In the genomic region with DNA sequence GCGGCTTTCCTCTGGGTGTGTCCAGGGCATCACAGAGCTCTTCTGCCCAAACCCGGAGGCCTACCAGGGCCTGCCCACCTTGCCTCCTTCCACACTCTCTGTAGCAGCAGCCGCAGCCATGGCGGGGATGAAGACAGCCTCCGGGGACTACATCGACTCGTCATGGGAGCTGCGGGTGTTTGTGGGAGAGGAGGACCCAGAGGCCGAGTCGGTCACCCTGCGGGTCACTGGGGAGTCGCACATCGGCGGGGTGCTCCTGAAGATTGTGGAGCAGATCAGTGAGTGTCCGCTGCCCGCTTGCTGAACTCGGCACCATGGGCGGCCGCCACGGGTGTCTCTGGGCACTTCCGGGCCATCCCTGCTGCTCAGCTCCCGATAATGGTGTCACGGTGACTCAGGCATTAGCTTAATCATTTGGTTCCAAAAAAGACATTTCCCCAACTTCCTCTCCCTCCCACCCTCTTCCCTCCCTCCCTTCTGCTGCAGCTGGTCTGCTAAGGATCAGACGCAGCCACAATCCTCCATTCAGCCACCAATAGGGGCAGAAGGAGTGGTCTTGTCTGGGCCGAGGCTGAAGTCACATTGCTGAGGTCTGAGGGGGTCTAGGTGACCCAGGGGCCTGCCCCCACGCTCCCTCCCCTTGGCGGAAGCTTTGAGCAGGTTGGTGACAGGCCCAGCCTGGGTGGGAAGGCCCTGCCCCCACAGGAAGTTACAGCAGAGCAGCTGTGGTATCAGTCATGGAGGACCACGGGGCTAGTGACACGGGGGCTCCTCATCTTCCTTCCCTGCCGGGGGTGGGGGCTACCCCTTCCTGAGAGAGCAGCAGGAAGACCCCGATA, we compare ENCODE assay signal across 8 cellular contexts. TPM values are rescaled to one million over a fixed set of nuclear protein-coding genes. Genes with fewer than 3 reads are reported as not detected.
DNase-seq lines count a peak whose midpoint lies in the region; ATAC-seq and TF ChIP-seq lines count a peak whose summit lies in the region.

No MANE protein-coding gene starts in this region.

- no peaks in the 10 kb centered on the region for H3K9me2 ChIP-seq in SK-N-SH

- H3K27me3 Mint-ChIP-seq in activated naive CD8-positive, alpha-beta T cell: no peaks in the 10 kb centered on the region

- TF ChIP-seq CTCF in SK-N-SH (IDR thresholded peaks at IDR 0.05): no peak

- peak overlapping the region; percentile 93 for H3K4me3 Mint-ChIP-seq in activated naive CD8-positive, alpha-beta T cell

- no peak for TF ChIP-seq EP300 in SK-N-SH (IDR thresholded peaks at IDR 0.05; ENCODE audit: borderline replicate concordance in 1 of 2, low read depth in 1 of 2, low read length in 1 of 2)

- no peak overlapping the region for H3K4me3 ChIP-seq in SK-N-SH (ENCODE audit: low read depth in 2 of 2, low read length in 1 of 2)

- H3K9me3 Mint-ChIP-seq in activated naive CD8-positive, alpha-beta T cell (ENCODE audit: low read depth): no peaks in the 10 kb centered on the region

- peak overlapping the region; percentile 37; the same call in 1 of the 2 replicates for H3K4me2 ChIP-seq in SK-N-SH

- peak overlapping the region; percentile 96 for H3K27ac Mint-ChIP-seq in activated naive CD8-positive, alpha-beta T cell

- CTCF ChIA-PET in SK-N-SH (lab: Yijun Ruan, JAX): interaction anchor here (2.3 to 5.3 kb wide), 3 partner anchors 10 to 95 kb away, joined by 7 to 52 read pairs (median 50); partner anchors contain the start of genes CATSPERZ and STIP1

- H3K36me3 Mint-ChIP-seq in activated naive CD8-positive, alpha-beta T cell: peaks cover 3% of the 10 kb centered on the region

- no peak overlapping the region; the same call in 1 of the 2 replicates for H3K9ac ChIP-seq in SK-N-SH

- 58% methylated on average over 12 of the region's 31 CpGs for WGBS in SK-N-SH (ENCODE audit: low lambda C conversion rate)

- no peaks in the 10 kb centered on the region for H3K27me3 ChIP-seq in SK-N-SH (ENCODE audit: insufficient read depth)

- H3F3A ChIP-seq in SK-N-SH (replicated peaks; ENCODE audit: insufficient read depth): peaks cover 22% of the 10 kb centered on the region

- peaks cover 14 to 28% of the 10 kb centered on the region in 2 experiments for H3K36me3 ChIP-seq in SK-N-SH (replicated peaks in 1 of 2; ENCODE audit: control insufficient read depth in 1 of 2, insufficient read depth in 2 of 2, low read length in 1 of 2)

- no peaks in the 10 kb centered on the region for H3K9me3 ChIP-seq in SK-N-SH

- peaks cover 9% of the 10 kb centered on the region for H4K20me1 ChIP-seq in SK-N-SH (ENCODE audit: insufficient read depth)

- ATAC-seq in GM18502 (IDR thresholded peaks at IDR 0.05; ENCODE audit: poor library complexity, unreplicated experiment) (peak; percentile 63), HG02970 (IDR thresholded peaks at IDR 0.05; ENCODE audit: low FRiP score, unreplicated experiment) (peak; percentile 33)

- TF ChIP-seq RAD21 in SK-N-SH (IDR thresholded peaks at IDR 0.05; ENCODE audit: low read length): no peak

- POLR2A ChIA-PET in SK-N-SH (lab: Yijun Ruan, JAX): interaction anchor here (1.0 to 1.9 kb wide), 7 partner anchors 10 to 190 kb away, joined by 3 to 6 read pairs (median 3); partner anchors contain the start of genes NUDT22 and TRPT1

- peaks cover 36% of the 10 kb centered on the region for H3K4me1 Mint-ChIP-seq in activated naive CD8-positive, alpha-beta T cell (ENCODE audit: low read depth)

- H3K4me1 ChIP-seq in SK-N-SH (ENCODE audit: control insufficient read depth in 1 of 2, insufficient read depth in 2 of 2, low read depth in 1 of 2, low read length in 1 of 2): peaks cover 4 to 27% of the 10 kb centered on the region in 2 experiments; a peak in 3 of 4 replicates

- DNase-seq in SK-N-SH (peak; percentile 41), islet precursor cell (peak; percentile 78), pons (ENCODE audit: low spot score) (no peak), retina (no peak)
- peak in 2 of 3 donors; percentile 56 to 59 for DNase-seq in stimulated activated CD4-positive, alpha-beta T cell treated with anti-CD3 and anti-CD28 coated beads, TNF-alpha, amount 100 ng/mL, for 1 hour (ENCODE audit: low read depth in 3 of 3, low spot score in 1 of 3)

- H2AFZ ChIP-seq in SK-N-SH (ENCODE audit: low read depth): peak overlapping the region; percentile 59; the same call in 1 of the 2 replicates

- peak overlapping the region in 1 of 2 experiments; percentile 48; a peak in 3 of 4 replicates for H3K27ac ChIP-seq in SK-N-SH (ENCODE audit: low read depth in 2 of 2, low read length in 1 of 2)

- no peaks in the 10 kb centered on the region; the same call in 1 of the 2 replicates for H3K79me2 ChIP-seq in SK-N-SH (ENCODE audit: insufficient read depth)

TF ChIP-seq in SK-N-SH, 30 proteins besides CTCF, POLR2A, EP300 and RAD21:
- TF ChIP-seq TAF1 (IDR thresholded peaks at IDR 0.05; ENCODE audit: borderline replicate concordance, low read depth, low read length) (no peak), NFIC (IDR thresholded peaks at IDR 0.05; ENCODE audit: borderline replicate concordance) (no peak), IRF3 (IDR thresholded peaks at IDR 0.05; ENCODE audit: low read depth, low read length) (no peak), TEAD4 (IDR thresholded peaks at IDR 0.05; ENCODE audit: borderline replicate concordance, insufficient read depth) (no peak), GABPA (IDR thresholded peaks at IDR 0.05; ENCODE audit: low read depth) (no peak; the same call in 1 of the 2 replicates)
- TF ChIP-seq, protein P1, sequence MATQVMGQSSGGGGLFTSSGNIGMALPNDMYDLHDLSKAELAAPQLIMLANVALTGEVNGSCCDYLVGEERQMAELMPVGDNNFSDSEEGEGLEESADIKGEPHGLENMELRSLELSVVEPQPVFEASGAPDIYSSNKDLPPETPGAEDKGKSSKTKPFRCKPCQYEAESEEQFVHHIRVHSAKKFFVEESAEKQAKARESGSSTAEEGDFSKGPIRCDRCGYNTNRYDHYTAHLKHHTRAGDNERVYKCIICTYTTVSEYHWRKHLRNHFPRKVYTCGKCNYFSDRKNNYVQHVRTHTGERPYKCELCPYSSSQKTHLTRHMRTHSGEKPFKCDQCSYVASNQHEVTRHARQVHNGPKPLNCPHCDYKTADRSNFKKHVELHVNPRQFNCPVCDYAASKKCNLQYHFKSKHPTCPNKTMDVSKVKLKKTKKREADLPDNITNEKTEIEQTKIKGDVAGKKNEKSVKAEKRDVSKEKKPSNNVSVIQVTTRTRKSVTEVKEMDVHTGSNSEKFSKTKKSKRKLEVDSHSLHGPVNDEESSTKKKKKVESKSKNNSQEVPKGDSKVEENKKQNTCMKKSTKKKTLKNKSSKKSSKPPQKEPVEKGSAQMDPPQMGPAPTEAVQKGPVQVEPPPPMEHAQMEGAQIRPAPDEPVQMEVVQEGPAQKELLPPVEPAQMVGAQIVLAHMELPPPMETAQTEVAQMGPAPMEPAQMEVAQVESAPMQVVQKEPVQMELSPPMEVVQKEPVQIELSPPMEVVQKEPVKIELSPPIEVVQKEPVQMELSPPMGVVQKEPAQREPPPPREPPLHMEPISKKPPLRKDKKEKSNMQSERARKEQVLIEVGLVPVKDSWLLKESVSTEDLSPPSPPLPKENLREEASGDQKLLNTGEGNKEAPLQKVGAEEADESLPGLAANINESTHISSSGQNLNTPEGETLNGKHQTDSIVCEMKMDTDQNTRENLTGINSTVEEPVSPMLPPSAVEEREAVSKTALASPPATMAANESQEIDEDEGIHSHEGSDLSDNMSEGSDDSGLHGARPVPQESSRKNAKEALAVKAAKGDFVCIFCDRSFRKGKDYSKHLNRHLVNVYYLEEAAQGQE (IDR thresholded peaks at IDR 0.05; ENCODE audit: low read depth, low read length): no peak

RNA-seq across cellular contexts. Expression of gene FERMT3, which starts 0.9 kb away (rescaled TPM):
- 1.2 and 1.4 TPM in 2 replicates for polyA plus RNA-seq in SK-N-SH (2012; rRNA removed)
- 0.19 and 0.31 TPM in 2 replicates for polyA plus RNA-seq in SK-N-SH (2012; cell fraction: cytosol; rRNA removed)
- polyA plus RNA-seq in SK-N-SH (2012; cell fraction: nucleus; rRNA removed): 5.5 and 7.4 TPM in 2 replicates

RNA-seq across cellular contexts. Expression of gene TRPT1, which starts 18.5 kb away (rescaled TPM):
- polyA plus RNA-seq in SK-N-SH (2012; rRNA removed): 61.5 and 62.4 TPM in 2 replicates
- polyA plus RNA-seq in SK-N-SH (2012; cell fraction: cytosol; rRNA removed): 31.0 and 39.9 TPM in 2 replicates
- 222 and 331 TPM in 2 replicates for polyA plus RNA-seq in SK-N-SH (2012; cell fraction: nucleus; rRNA removed)

RNA-seq across cellular contexts. Expression of gene NUDT22, which starts 18.6 kb away (rescaled TPM):
- 72.7 and 74.0 TPM in 2 replicates for polyA plus RNA-seq in SK-N-SH (2012; rRNA removed)
- 31.3 and 42.6 TPM in 2 replicates for polyA plus RNA-seq in SK-N-SH (2012; cell fraction: cytosol; rRNA removed)
- 150 and 256 TPM in 2 replicates for polyA plus RNA-seq in SK-N-SH (2012; cell fraction: nucleus; rRNA removed)

RNA-seq across cellular contexts. Expression of gene STIP1, which starts 21.5 kb away (rescaled TPM):
- polyA plus RNA-seq in SK-N-SH (2012; rRNA removed): 163 TPM in 2 replicates
- polyA plus RNA-seq in SK-N-SH (2012; cell fraction: cytosol; rRNA removed): 133 and 154 TPM in 2 replicates
- 146 and 203 TPM in 2 replicates for polyA plus RNA-seq in SK-N-SH (2012; cell fraction: nucleus; rRNA removed)

RNA-seq across cellular contexts. Expression of gene DNAJC4, which starts 22.9 kb away (rescaled TPM):
- polyA plus RNA-seq in SK-N-SH (2012; rRNA removed): 46.9 and 52.1 TPM in 2 replicates
- 18.5 and 31.6 TPM in 2 replicates for polyA plus RNA-seq in SK-N-SH (2012; cell fraction: cytosol; rRNA removed)
- 68.2 and 78.5 TPM in 2 replicates for polyA plus RNA-seq in SK-N-SH (2012; cell fraction: nucleus; rRNA removed)

Comparison
In these comparisons a context has a peak if more than half of its experiments do, and no peak if none do; other contexts are left out.
1. DNase-seq: peak in SK-N-SH (single experiment), islet precursor cell (single experiment) and stimulated activated CD4-positive, alpha-beta T cell treated with anti-CD3 and anti-CD28 coated beads, TNF-alpha, amount 100 ng/mL, for 1 hour (2 of 3); none in pons (single experiment) and retina (single experiment).